Comparison of ENCODE assay signal across 20 cellular contexts in genomic region chr14:54170301-54170700, GRCh38.
DNase-seq lines count a peak whose midpoint lies in the region; ATAC-seq and TF ChIP-seq lines count a peak whose summit lies in the region.
"Had no signal": no experiment of that assay in that cellular context is flagged by ENCODE, and none has a peak within 500 bp of the region (broad histone marks: within the 10 kb centered on the region; RNA-seq: fewer than 3 reads in every experiment).

No MANE protein-coding gene starts in this region.

- H3K27ac Mint-ChIP-seq in Calu3 (ENCODE audit: unreplicated experiment): peak overlapping the region; percentile 31
- H3K27ac Mint-ChIP-seq: CD4-positive, CD25-positive, alpha-beta regulatory T cell; H9 had no signal

- peaks cover 35% of the 10 kb centered on the region for H3K4me1 Mint-ChIP-seq in Calu3 (ENCODE audit: low read depth, unreplicated experiment)
- H3K4me1 Mint-ChIP-seq: CD4-positive, CD25-positive, alpha-beta regulatory T cell; IgD-negative memory B cell had no signal

- no peak for TF ChIP-seq CTCF in Calu3 (IDR thresholded peaks at IDR 0.05; ENCODE audit: unreplicated experiment)
- TF ChIP-seq CTCF in MM.1S (IDR thresholded peaks at IDR 0.05; ENCODE audit: low read length): no peak
- no peak for TF ChIP-seq CTCF in mammary epithelial cell (conservative IDR thresholded peaks at IDR 0.05 in 1 of 2, IDR thresholded peaks at IDR 0.05 in 1 of 2; ENCODE audit: extremely low read depth in 1 of 2, insufficient read depth in 1 of 2, low read depth in 1 of 2, low read length in 2 of 2)

- H3K4me2 ChIP-seq in MM.1S (ENCODE audit: low read depth, low read length) (no peak overlapping the region), mammary epithelial cell (ENCODE audit: insufficient read depth, low read depth, low read length) (no peak overlapping the region)

- intact Hi-C loops in Calu3 (cut with micrococcal nuclease; ENCODE audit: unreplicated experiment) (loop anchor here (10.0 kb wide), 1 partner anchor 326 kb away; no protein-coding TSS in a partner anchor), mammary epithelial cell (cut with micrococcal nuclease) (loop anchor here (10.0 kb wide), 1 partner anchor 216 kb away; the partner anchor contains the start of gene BMP4), sciatic nerve (cut with DNase I) (loop anchor here (10.0 kb wide), 1 partner anchor 636 kb away; no protein-coding TSS in a partner anchor)

- H3K9ac ChIP-seq in MM.1S (ENCODE audit: low read length) (no peak overlapping the region), mammary epithelial cell (ENCODE audit: insufficient read depth, low read length) (no peak overlapping the region)
- H3K9ac ChIP-seq: SK-N-SH had no signal

- no peaks in the 10 kb centered on the region for H3K9me3 Mint-ChIP-seq in Calu3 (ENCODE audit: low read depth, unreplicated experiment)
- H3K9me3 Mint-ChIP-seq: H9, IgD-negative memory B cell had no signal

- H3K27me3 ChIP-seq in MM.1S (replicated peaks; ENCODE audit: insufficient read depth, low read length) (no peaks in the 10 kb centered on the region), mammary epithelial cell (ENCODE audit: insufficient read depth, low read length) (no peaks in the 10 kb centered on the region)

- H3K4me3 ChIP-seq in MM.1S (ENCODE audit: low read length): no peak overlapping the region
- H3K4me3 ChIP-seq in mammary epithelial cell (replicated peaks in 1 of 3; ENCODE audit: insufficient read depth in 1 of 3, low read depth in 2 of 3, low read length in 3 of 3): no peak overlapping the region

- H3K4me1 ChIP-seq in MM.1S (ENCODE audit: low read length): peaks cover 14% of the 10 kb centered on the region
- peaks cover 45% of the 10 kb centered on the region for H3K4me1 ChIP-seq in mammary epithelial cell (ENCODE audit: insufficient read depth, low read length)

- no peaks in the 10 kb centered on the region for H3K36me3 Mint-ChIP-seq in Calu3 (ENCODE audit: insufficient read depth, unreplicated experiment)
- H3K36me3 Mint-ChIP-seq: CD4-positive, CD25-positive, alpha-beta regulatory T cell; IgD-negative memory B cell had no signal

- CTCF ChIA-PET in Calu3 (lab: Charles Lee) (interaction anchor here (1.6 kb wide), 1 partner anchor 159 kb away, joined by 4 read pairs; no protein-coding TSS in a partner anchor), mammary epithelial cell (lab: Charles Lee; ENCODE audit: low non-redundant PET) (interaction anchor here (1.2 kb wide), 1 partner anchor 159 kb away, joined by 5 read pairs; no protein-coding TSS in a partner anchor)

- H3K27me3 Mint-ChIP-seq in Calu3 (ENCODE audit: unreplicated experiment): no peaks in the 10 kb centered on the region
- H3K27me3 Mint-ChIP-seq: IgD-negative memory B cell had no signal

- no peaks in the 10 kb centered on the region for H3K79me2 ChIP-seq in MM.1S (ENCODE audit: low read length)
- no peaks in the 10 kb centered on the region for H3K79me2 ChIP-seq in mammary epithelial cell (ENCODE audit: insufficient read depth, low read length)

- H3K9me2 ChIP-seq in MM.1S (replicated peaks; ENCODE audit: insufficient read depth, low read length): no peaks in the 10 kb centered on the region
- H3K9me2 ChIP-seq: SK-N-SH had no signal

- dilution Hi-C loops in mammary epithelial cell (cut with HindIII; ENCODE audit: low sequenced_read_pairs): no loop called here

- peak; percentile 63 for ATAC-seq in sciatic nerve
- no peak for ATAC-seq in GM21528 (IDR thresholded peaks at IDR 0.05; ENCODE audit: low FRiP score, unreplicated experiment)
- ATAC-seq: Panc1 had no signal

- H3K4me3 Mint-ChIP-seq in Calu3 (ENCODE audit: low read depth, unreplicated experiment): no peak overlapping the region
- H3K4me3 Mint-ChIP-seq: CD4-positive, CD25-positive, alpha-beta regulatory T cell; H9 had no signal

- H3K27ac ChIP-seq in MM.1S (ENCODE audit: low read length): peak overlapping the region; percentile 47; the same call in 1 of the 2 replicates
- peak overlapping the region; percentile 89 for H3K27ac ChIP-seq in mammary epithelial cell (ENCODE audit: insufficient read depth, low read depth, low read length)

- H4K20me1 ChIP-seq in MM.1S (ENCODE audit: insufficient read depth, low read length): no peaks in the 10 kb centered on the region
- H4K20me1 ChIP-seq in mammary epithelial cell (ENCODE audit: insufficient read depth, low read length): no peaks in the 10 kb centered on the region

- H2AFZ ChIP-seq in MM.1S (ENCODE audit: low read length) (no peak overlapping the region), mammary epithelial cell (ENCODE audit: low read depth, low read length) (no peak overlapping the region)

- DNase-seq in Calu3: no peak
- DNase-seq in MM.1S: no peak
- no peak for DNase-seq in mammary epithelial cell
- DNase-seq in sciatic nerve (ENCODE audit: low spot score): no peak
- no peak for DNase-seq in NCI-H526 treated with DMSO at 0.1 percent for 48 hours (lab: John Stamatoyannopoulos, UW)
- DNase-seq in iPS-NIHi11 (ENCODE audit: low spot score): no peak
- DNase-seq: ACHN, AML-193, DMS53, H9, NCI-H1436, NCI-H2029 treated with DMSO at 0.1 percent for 48 hours, NCI-H2171 treated with DMSO at 0.1 percent for 48 hours, NCI-H82, SHP77, SK-N-SH had no signal

- no peaks in the 10 kb centered on the region for H3K36me3 ChIP-seq in MM.1S (replicated peaks; ENCODE audit: insufficient read depth, low read length)
- H3K36me3 ChIP-seq in mammary epithelial cell (ENCODE audit: insufficient read depth, low read length): no peaks in the 10 kb centered on the region

- no TSS peak for BruUV-seq in Calu3 (replicated peaks; lab: Mats Ljungman, UMichigan)
- no TSS peak for BruUV-seq in mammary epithelial cell (replicated peaks; lab: Mats Ljungman, UMichigan)

- in situ Hi-C loops in mammary epithelial cell (cut with MboI; ENCODE audit: low sequenced_read_pairs in 2 of 2): loop anchor here (10.0 to 25.0 kb wide), 2 partner anchors 146 to 633 kb away; no protein-coding TSS in a partner anchor

- H3F3A ChIP-seq in MM.1S (ENCODE audit: insufficient read depth, low read length): no peaks in the 10 kb centered on the region

- H3K9me3 ChIP-seq in MM.1S (replicated peaks; ENCODE audit: insufficient read depth, low read length): no peaks in the 10 kb centered on the region
- no peaks in the 10 kb centered on the region for H3K9me3 ChIP-seq in mammary epithelial cell (replicated peaks; ENCODE audit: insufficient read depth, low read length)
- H3K9me3 ChIP-seq: SK-N-SH had no signal
